Comparison of ENCODE assay signal across 1 cellular context in the genomic region with DNA sequence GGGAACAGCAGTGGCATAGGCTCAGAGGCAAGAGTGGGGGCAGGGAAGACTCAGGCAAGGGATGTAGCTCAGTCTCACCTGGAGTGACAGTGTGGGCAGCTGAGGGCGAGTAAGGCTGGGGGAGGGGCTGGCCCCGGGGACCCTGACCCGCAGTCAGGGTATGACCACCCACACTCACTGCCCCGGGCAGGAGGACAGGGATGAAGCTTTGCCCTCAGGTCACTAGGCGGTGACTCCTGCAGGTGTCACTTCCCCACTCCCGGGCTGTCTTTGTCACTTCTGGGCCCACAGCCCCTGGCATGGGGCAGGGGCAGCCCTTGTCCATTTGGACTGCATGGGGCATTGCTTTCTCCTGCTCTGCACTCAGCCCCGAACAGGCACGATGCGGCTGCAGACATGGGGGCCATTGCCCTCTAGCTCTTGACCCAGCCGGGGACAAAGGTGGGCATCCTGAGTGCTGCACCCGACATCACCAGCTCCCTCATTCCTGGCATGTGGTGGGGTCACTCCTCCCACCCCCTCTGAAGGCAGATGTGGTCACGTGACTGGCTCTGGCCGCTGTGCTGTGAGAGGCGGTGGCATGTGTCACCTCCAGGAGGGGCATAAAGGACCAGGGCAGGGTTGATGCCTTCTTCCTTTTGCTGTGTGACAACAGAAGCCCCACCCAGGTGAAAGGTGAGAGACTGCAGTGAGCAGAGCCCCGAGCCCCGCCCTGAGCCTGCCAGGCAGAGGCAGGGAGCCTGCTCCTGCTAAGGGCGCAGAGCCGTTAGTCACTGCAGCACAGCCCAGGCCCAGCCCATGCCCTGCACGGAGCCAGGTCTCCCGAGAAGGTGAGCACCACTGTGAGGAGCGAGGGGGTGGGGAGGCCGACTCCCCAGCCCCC.
TF ChIP-seq lines count a peak whose summit lies in the region.

No MANE protein-coding gene starts in this region.

TF ChIP-seq in GM23338, 12 proteins besides CTCF, POLR2A, EP300 and RAD21:
- TF ChIP-seq ZNF331 (CRISPR knock-in tag; IDR thresholded peaks at IDR 0.05; ENCODE audit: low read depth) (no peak), EZH2 (IDR thresholded peaks at IDR 0.05; ENCODE audit: low read depth, unreplicated experiment) (no peak)
- TF ChIP-seq, protein P1, sequence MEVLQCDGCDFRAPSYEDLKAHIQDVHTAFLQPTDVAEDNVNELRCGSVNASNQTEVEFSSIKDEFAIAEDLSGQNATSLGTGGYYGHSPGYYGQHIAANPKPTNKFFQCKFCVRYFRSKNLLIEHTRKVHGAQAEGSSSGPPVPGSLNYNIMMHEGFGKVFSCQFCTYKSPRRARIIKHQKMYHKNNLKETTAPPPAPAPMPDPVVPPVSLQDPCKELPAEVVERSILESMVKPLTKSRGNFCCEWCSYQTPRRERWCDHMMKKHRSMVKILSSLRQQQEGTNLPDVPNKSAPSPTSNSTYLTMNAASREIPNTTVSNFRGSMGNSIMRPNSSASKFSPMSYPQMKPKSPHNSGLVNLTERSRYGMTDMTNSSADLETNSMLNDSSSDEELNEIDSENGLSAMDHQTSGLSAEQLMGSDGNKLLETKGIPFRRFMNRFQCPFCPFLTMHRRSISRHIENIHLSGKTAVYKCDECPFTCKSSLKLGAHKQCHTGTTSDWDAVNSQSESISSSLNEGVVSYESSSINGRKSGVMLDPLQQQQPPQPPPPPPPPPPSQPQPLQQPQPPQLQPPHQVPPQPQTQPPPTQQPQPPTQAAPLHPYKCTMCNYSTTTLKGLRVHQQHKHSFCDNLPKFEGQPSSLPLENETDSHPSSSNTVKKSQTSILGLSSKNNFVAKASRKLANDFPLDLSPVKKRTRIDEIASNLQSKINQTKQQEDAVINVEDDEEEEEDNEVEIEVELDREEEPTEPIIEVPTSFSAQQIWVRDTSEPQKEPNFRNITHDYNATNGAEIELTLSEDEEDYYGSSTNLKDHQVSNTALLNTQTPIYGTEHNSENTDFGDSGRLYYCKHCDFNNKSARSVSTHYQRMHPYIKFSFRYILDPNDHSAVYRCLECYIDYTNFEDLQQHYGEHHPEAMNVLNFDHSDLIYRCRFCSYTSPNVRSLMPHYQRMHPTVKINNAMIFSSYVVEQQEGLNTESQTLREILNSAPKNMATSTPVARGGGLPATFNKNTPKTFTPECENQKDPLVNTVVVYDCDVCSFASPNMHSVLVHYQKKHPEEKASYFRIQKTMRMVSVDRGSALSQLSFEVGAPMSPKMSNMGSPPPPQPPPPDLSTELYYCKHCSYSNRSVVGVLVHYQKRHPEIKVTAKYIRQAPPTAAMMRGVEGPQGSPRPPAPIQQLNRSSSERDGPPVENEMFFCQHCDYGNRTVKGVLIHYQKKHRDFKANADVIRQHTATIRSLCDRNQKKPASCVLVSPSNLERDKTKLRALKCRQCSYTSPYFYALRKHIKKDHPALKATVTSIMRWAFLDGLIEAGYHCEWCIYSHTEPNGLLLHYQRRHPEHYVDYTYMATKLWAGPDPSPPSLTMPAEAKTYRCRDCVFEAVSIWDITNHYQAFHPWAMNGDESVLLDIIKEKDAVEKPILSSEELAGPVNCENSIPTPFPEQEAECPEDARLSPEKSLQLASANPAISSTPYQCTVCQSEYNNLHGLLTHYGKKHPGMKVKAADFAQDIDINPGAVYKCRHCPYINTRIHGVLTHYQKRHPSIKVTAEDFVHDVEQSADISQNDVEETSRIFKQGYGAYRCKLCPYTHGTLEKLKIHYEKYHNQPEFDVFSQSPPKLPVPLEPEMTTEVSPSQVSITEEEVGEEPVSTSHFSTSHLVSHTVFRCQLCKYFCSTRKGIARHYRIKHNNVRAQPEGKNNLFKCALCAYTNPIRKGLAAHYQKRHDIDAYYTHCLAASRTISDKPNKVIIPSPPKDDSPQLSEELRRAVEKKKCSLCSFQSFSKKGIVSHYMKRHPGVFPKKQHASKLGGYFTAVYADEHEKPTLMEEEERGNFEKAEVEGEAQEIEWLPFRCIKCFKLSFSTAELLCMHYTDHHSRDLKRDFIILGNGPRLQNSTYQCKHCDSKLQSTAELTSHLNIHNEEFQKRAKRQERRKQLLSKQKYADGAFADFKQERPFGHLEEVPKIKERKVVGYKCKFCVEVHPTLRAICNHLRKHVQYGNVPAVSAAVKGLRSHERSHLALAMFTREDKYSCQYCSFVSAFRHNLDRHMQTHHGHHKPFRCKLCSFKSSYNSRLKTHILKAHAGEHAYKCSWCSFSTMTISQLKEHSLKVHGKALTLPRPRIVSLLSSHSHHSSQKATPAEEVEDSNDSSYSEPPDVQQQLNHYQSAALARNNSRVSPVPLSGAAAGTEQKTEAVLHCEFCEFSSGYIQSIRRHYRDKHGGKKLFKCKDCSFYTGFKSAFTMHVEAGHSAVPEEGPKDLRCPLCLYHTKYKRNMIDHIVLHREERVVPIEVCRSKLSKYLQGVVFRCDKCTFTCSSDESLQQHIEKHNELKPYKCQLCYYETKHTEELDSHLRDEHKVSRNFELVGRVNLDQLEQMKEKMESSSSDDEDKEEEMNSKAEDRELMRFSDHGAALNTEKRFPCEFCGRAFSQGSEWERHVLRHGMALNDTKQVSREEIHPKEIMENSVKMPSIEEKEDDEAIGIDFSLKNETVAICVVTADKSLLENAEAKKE (CRISPR knock-in tag; IDR thresholded peaks at IDR 0.05), result no peak
